Comparison of ENCODE assay signal across 1 cellular context in the genomic region with DNA sequence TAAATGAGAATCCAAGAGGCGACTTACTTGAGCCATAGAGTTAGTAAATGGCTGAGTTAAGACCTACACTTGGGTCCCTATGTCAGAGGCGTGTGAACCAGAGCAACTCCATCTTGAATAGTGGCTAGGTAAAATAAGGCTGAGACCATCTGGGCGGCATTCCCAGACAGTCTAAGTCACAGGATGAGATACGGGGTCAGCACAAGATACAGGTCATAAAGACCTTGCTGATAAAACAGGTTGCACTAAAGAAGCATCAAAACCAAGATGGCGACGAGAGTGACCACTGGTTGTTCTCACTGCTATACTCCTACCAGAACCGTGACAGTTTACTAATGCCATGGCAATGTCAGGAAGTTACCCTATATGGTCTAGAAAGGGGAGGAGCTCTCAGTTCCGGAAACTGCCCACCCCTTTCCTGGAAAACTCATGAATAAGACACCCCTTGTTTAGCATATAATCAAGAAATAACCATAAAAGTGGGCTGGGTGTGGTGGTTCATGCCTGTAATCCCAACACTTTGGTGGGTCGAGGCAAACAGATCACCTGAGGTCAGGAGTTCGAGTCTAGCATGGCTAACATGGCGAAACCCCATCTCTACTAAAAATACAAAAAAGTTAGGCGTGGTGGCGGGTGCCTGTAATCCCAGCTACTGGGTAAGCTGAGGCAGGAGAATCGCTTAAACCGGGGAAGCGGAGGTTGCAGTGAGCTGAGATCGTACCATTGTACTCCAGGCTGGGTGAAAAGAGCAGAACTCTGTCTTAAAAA.
TF ChIP-seq lines count a peak whose summit lies in the region.

No MANE protein-coding gene starts in this region.

TF ChIP-seq in K562, 482 proteins besides CTCF, POLR2A, EP300 and RAD21 (continues in another document):
- TF ChIP-seq, protein P1, sequence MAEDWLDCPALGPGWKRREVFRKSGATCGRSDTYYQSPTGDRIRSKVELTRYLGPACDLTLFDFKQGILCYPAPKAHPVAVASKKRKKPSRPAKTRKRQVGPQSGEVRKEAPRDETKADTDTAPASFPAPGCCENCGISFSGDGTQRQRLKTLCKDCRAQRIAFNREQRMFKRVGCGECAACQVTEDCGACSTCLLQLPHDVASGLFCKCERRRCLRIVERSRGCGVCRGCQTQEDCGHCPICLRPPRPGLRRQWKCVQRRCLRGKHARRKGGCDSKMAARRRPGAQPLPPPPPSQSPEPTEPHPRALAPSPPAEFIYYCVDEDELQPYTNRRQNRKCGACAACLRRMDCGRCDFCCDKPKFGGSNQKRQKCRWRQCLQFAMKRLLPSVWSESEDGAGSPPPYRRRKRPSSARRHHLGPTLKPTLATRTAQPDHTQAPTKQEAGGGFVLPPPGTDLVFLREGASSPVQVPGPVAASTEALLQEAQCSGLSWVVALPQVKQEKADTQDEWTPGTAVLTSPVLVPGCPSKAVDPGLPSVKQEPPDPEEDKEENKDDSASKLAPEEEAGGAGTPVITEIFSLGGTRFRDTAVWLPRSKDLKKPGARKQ (CRISPR knock-in tag; IDR thresholded peaks at IDR 0.05) = peak; percentile 99
- TF ChIP-seq MAFF (IDR thresholded peaks at IDR 0.05; ENCODE audit: low read length) (no peak), XRCC5 (IDR thresholded peaks at IDR 0.05; ENCODE audit: low read depth, low read length) (no peak), TAL1 (IDR thresholded peaks at IDR 0.05) (no peak), LCOR (CRISPR knock-in tag; IDR thresholded peaks at IDR 0.05) (no peak), MCM3 (IDR thresholded peaks at IDR 0.05) (no peak), SAFB (IDR thresholded peaks at IDR 0.05; ENCODE audit: borderline replicate concordance, low read depth, low read length) (no peak), TRIM24 (IDR thresholded peaks at IDR 0.05) (no peak), NR3C1 (CRISPR knock-in tag; IDR thresholded peaks at IDR 0.05) (no peak), FOXK1 (CRISPR knock-in tag; IDR thresholded peaks at IDR 0.05; ENCODE audit: borderline replicate concordance) (no peak), KDM5B (IDR thresholded peaks at IDR 0.05; ENCODE audit: insufficient replicate concordance, low read depth, low read length) (no peak), TEAD1 (CRISPR knock-in tag; IDR thresholded peaks at IDR 0.05) (peak in 1 of 2 experiments; percentile 99; a peak in 3 of 4 replicates), ZNF354B (CRISPR knock-in tag; IDR thresholded peaks at IDR 0.05) (peak; percentile 98), EHMT2 (IDR thresholded peaks at IDR 0.05) (peak; percentile 84; the same call in 1 of the 2 replicates), ZNF431 (CRISPR knock-in tag; IDR thresholded peaks at IDR 0.05) (no peak), MECOM (CRISPR knock-in tag; IDR thresholded peaks at IDR 0.05) (peak; percentile 100), PCBP1 (IDR thresholded peaks at IDR 0.05; ENCODE audit: low read depth, low read length, poor library complexity, severe bottlenecking) (no peak), FOXM1 (IDR thresholded peaks at IDR 0.05; ENCODE audit: low read depth) (no peak), FOXM1 (CRISPR knock-in tag; IDR thresholded peaks at IDR 0.05; ENCODE audit: low read depth) (no peak), MTA3 (IDR thresholded peaks at IDR 0.05; ENCODE audit: borderline replicate concordance) (peak; percentile 59; the same call in 1 of the 2 replicates), GTF2F1 (IDR thresholded peaks at IDR 0.05; ENCODE audit: low read depth, low read length) (no peak), U2AF1 (optimal IDR thresholded peaks at IDR 0.05; ENCODE audit: low read depth, low read length) (no peak), ZNF830 (CRISPR knock-in tag; IDR thresholded peaks at IDR 0.05) (peak; percentile 98), ZKSCAN3 (CRISPR knock-in tag; IDR thresholded peaks at IDR 0.05) (peak; percentile 91), ZZZ3 (IDR thresholded peaks at IDR 0.05) (no peak), CHCHD3 (CRISPR knock-in tag; IDR thresholded peaks at IDR 0.05) (0 out of 2 replicates have a peak, but pooled peaks have one; percentile 33), ZNF75A (CRISPR knock-in tag; IDR thresholded peaks at IDR 0.05) (peak; percentile 95), GTF2E2 (tag; IDR thresholded peaks at IDR 0.05) (peak; percentile 91), HMGN3 (IDR thresholded peaks at IDR 0.05; ENCODE audit: borderline replicate concordance, extremely low read depth, insufficient read length, low read depth, low read length) (no peak), DMBX1 (CRISPR knock-in tag; IDR thresholded peaks at IDR 0.05; ENCODE audit: borderline replicate concordance) (peak; percentile 100), ZKSCAN1 (IDR thresholded peaks at IDR 0.05; ENCODE audit: low read depth, low read length) (no peak), ARID2 (IDR thresholded peaks at IDR 0.05) (no peak), HLTF (IDR thresholded peaks at IDR 0.05) (no peak), ZFX (CRISPR knock-in tag; IDR thresholded peaks at IDR 0.05) (no peak), HNRNPUL1 (IDR thresholded peaks at IDR 0.05; ENCODE audit: low read length) (no peak), SRSF9 (IDR thresholded peaks at IDR 0.05; ENCODE audit: borderline replicate concordance, low read depth, low read length) (no peak), BMI1 (IDR thresholded peaks at IDR 0.05; ENCODE audit: low read length) (no peak), MAZ (CRISPR knock-in tag; conservative IDR thresholded peaks at IDR 0.05 in 1 of 2, IDR thresholded peaks at IDR 0.05 in 1 of 2) (peak in 1 of 2 experiments; percentile 99; a peak in 2 of 4 replicates), HNRNPL (IDR thresholded peaks at IDR 0.05; ENCODE audit: low read depth, low read length) (no peak), ZNF408 (CRISPR knock-in tag; IDR thresholded peaks at IDR 0.05; ENCODE audit: low read depth) (no peak)
- TF ChIP-seq, protein P2, sequence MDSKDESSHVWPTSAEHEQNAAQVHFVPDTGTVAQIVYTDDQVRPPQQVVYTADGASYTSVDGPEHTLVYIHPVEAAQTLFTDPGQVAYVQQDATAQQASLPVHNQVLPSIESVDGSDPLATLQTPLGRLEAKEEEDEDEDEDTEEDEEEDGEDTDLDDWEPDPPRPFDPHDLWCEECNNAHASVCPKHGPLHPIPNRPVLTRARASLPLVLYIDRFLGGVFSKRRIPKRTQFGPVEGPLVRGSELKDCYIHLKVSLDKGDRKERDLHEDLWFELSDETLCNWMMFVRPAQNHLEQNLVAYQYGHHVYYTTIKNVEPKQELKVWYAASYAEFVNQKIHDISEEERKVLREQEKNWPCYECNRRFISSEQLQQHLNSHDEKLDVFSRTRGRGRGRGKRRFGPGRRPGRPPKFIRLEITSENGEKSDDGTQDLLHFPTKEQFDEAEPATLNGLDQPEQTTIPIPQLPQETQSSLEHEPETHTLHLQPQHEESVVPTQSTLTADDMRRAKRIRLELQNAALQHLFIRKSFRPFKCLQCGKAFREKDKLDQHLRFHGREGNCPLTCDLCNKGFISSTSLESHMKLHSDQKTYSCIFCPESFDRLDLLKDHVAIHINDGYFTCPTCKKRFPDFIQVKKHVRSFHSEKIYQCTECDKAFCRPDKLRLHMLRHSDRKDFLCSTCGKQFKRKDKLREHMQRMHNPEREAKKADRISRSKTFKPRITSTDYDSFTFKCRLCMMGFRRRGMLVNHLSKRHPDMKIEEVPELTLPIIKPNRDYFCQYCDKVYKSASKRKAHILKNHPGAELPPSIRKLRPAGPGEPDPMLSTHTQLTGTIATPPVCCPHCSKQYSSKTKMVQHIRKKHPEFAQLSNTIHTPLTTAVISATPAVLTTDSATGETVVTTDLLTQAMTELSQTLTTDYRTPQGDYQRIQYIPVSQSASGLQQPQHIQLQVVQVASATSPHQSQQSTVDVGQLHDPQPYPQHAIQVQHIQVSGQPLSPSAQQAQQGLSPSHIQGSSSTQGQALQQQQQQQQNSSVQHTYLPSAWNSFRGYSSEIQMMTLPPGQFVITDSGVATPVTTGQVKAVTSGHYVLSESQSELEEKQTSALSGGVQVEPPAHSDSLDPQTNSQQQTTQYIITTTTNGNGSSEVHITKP (IDR thresholded peaks at IDR 0.05; ENCODE audit: partially characterized antibody) = peak; percentile 86
- TF ChIP-seq, protein P3, sequence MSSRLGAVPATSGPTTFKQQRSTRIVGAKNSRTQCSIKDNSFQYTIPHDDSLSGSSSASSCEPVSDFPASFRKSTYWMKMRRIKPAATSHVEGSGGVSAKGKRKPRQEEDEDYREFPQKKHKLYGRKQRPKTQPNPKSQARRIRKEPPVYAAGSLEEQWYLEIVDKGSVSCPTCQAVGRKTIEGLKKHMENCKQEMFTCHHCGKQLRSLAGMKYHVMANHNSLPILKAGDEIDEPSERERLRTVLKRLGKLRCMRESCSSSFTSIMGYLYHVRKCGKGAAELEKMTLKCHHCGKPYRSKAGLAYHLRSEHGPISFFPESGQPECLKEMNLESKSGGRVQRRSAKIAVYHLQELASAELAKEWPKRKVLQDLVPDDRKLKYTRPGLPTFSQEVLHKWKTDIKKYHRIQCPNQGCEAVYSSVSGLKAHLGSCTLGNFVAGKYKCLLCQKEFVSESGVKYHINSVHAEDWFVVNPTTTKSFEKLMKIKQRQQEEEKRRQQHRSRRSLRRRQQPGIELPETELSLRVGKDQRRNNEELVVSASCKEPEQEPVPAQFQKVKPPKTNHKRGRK (tag; IDR thresholded peaks at IDR 0.05) = no peak
- TF ChIP-seq, protein P4, sequence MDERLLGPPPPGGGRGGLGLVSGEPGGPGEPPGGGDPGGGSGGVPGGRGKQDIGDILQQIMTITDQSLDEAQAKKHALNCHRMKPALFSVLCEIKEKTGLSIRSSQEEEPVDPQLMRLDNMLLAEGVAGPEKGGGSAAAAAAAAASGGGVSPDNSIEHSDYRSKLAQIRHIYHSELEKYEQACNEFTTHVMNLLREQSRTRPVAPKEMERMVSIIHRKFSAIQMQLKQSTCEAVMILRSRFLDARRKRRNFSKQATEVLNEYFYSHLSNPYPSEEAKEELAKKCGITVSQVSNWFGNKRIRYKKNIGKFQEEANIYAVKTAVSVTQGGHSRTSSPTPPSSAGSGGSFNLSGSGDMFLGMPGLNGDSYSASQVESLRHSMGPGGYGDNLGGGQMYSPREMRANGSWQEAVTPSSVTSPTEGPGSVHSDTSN (CRISPR knock-in tag; IDR thresholded peaks at IDR 0.05; ENCODE audit: low read depth) = no peak
- TF ChIP-seq, protein P4 (tag; conservative IDR thresholded peaks at IDR 0.05; ENCODE audit: low read depth) = peak; percentile 93
- TF ChIP-seq, protein P5, sequence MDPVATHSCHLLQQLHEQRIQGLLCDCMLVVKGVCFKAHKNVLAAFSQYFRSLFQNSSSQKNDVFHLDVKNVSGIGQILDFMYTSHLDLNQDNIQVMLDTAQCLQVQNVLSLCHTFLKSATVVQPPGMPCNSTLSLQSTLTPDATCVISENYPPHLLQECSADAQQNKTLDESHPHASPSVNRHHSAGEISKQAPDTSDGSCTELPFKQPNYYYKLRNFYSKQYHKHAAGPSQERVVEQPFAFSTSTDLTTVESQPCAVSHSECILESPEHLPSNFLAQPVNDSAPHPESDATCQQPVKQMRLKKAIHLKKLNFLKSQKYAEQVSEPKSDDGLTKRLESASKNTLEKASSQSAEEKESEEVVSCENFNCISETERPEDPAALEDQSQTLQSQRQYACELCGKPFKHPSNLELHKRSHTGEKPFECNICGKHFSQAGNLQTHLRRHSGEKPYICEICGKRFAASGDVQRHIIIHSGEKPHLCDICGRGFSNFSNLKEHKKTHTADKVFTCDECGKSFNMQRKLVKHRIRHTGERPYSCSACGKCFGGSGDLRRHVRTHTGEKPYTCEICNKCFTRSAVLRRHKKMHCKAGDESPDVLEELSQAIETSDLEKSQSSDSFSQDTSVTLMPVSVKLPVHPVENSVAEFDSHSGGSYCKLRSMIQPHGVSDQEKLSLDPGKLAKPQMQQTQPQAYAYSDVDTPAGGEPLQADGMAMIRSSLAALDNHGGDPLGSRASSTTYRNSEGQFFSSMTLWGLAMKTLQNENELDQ (CRISPR knock-in tag; IDR thresholded peaks at IDR 0.05; ENCODE audit: borderline replicate concordance) = no peak
- TF ChIP-seq, protein P6, sequence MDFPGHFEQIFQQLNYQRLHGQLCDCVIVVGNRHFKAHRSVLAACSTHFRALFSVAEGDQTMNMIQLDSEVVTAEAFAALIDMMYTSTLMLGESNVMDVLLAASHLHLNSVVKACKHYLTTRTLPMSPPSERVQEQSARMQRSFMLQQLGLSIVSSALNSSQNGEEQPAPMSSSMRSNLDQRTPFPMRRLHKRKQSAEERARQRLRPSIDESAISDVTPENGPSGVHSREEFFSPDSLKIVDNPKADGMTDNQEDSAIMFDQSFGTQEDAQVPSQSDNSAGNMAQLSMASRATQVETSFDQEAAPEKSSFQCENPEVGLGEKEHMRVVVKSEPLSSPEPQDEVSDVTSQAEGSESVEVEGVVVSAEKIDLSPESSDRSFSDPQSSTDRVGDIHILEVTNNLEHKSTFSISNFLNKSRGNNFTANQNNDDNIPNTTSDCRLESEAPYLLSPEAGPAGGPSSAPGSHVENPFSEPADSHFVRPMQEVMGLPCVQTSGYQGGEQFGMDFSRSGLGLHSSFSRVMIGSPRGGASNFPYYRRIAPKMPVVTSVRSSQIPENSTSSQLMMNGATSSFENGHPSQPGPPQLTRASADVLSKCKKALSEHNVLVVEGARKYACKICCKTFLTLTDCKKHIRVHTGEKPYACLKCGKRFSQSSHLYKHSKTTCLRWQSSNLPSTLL (IDR thresholded peaks at IDR 0.05) = no peak
- TF ChIP-seq, protein P7, sequence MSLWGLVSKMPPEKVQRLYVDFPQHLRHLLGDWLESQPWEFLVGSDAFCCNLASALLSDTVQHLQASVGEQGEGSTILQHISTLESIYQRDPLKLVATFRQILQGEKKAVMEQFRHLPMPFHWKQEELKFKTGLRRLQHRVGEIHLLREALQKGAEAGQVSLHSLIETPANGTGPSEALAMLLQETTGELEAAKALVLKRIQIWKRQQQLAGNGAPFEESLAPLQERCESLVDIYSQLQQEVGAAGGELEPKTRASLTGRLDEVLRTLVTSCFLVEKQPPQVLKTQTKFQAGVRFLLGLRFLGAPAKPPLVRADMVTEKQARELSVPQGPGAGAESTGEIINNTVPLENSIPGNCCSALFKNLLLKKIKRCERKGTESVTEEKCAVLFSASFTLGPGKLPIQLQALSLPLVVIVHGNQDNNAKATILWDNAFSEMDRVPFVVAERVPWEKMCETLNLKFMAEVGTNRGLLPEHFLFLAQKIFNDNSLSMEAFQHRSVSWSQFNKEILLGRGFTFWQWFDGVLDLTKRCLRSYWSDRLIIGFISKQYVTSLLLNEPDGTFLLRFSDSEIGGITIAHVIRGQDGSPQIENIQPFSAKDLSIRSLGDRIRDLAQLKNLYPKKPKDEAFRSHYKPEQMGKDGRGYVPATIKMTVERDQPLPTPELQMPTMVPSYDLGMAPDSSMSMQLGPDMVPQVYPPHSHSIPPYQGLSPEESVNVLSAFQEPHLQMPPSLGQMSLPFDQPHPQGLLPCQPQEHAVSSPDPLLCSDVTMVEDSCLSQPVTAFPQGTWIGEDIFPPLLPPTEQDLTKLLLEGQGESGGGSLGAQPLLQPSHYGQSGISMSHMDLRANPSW (CRISPR knock-in tag; IDR thresholded peaks at IDR 0.05) = no peak
- TF ChIP-seq, protein P8, sequence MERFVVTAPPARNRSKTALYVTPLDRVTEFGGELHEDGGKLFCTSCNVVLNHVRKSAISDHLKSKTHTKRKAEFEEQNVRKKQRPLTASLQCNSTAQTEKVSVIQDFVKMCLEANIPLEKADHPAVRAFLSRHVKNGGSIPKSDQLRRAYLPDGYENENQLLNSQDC (CRISPR knock-in tag; IDR thresholded peaks at IDR 0.05) = peak; percentile 58; the same call in 1 of the 2 replicates
